19 cellular contexts compared by ENCODE assay signal in the genomic region with DNA sequence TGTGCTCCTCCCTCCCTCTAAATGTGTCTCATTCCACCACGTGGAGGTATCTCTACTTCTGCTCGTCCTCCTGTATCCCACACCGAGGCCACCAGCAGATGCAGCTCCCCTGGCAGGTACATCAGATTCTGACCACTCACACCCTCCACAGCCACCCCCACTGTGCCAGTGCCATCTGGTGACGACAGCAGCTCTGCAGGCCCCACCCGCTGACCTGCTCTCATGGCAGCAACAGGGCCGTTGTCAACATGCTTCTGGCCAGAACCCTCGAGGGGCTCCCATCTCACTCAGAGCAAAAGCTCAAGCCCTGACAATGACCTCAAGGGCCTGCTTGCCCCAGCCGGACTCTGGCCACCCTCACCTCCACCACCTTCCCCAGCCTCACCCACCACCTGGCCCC.
"Had no signal": no experiment of that assay in that cellular context is flagged by ENCODE, and none has a peak within 500 bp of the region (broad histone marks: within the 10 kb centered on the region; RNA-seq: fewer than 3 reads in every experiment).

No MANE protein-coding gene starts in this region.

- H3K27me3 Mint-ChIP-seq: activated CD4-positive, alpha-beta T cell treated with anti-CD3 and anti-CD28 coated beads, Interleukin-2, amount 10 ng/mL, durations not matched to agents 7 days and 5 days; activated CD8-positive, alpha-beta T cell treated with anti-CD3 and anti-CD28 coated beads for 36 hours; central memory CD8-positive, alpha-beta T cell; naive B cell; progenitor cell of endocrine pancreas had no signal

- H3K36me3 ChIP-seq: ascending aorta, heart right ventricle, tibial nerve had no signal

- H3K27me3 ChIP-seq: ascending aorta, heart right ventricle, tibial nerve had no signal

- ATAC-seq: activated CD8-positive, alpha-beta T cell treated with anti-CD3 and anti-CD28 coated beads for 36 hours; stimulated activated naive CD8-positive, alpha-beta T cell treated with anti-CD3 and anti-CD28 coated beads, Interleukin-15, Interleukin-2, amounts not matched to agents 100 U/mL and 50 U/mL, for 24 hours had no signal

- H3K27ac ChIP-seq: ascending aorta, heart right ventricle, tibial nerve, VCaP had no signal

- H3K4me1 Mint-ChIP-seq: activated CD4-positive, alpha-beta T cell treated with anti-CD3 and anti-CD28 coated beads, Interleukin-2, amount 10 ng/mL, durations not matched to agents 7 days and 5 days; central memory CD8-positive, alpha-beta T cell; naive B cell; neural crest cell had no signal

- H3K4me3 Mint-ChIP-seq: activated CD4-positive, alpha-beta T cell treated with anti-CD3 and anti-CD28 coated beads, Interleukin-2, amount 10 ng/mL, durations not matched to agents 7 days and 5 days; activated CD8-positive, alpha-beta T cell treated with anti-CD3 and anti-CD28 coated beads for 36 hours; central memory CD8-positive, alpha-beta T cell; naive B cell; neural crest cell; T-helper 2 cell treated with Interferon-gamma antibody and Interleukin-4, amounts not matched to agents 5 μg/mL and 100 μg/mL, for 36 hours had no signal

- DNase-seq: activated CD4-positive, alpha-beta T cell treated with anti-CD3 and anti-CD28 coated beads, Interleukin-2, amount 10 ng/mL, durations not matched to agents 7 days and 5 days; activated CD4-positive, CD25-positive, alpha-beta regulatory T cell treated with anti-CD3 and anti-CD28 coated beads, Interleukin-2, amount 50 U/mL, for 72 hours; activated T-cell treated with anti-CD3 and anti-CD28 coated beads, Interleukin-2, amount 50 U/mL, for 1 hour; cortex of kidney; kidney; naive B cell; stimulated activated CD4-positive, alpha-beta T cell treated with anti-CD3 and anti-CD28 coated beads, Interleukin-4, amount 100 ng/mL, for 4 hours; stimulated activated naive CD8-positive, alpha-beta T cell treated with anti-CD3 and anti-CD28 coated beads, Interleukin-15, Interleukin-2, amounts not matched to agents 100 U/mL and 50 U/mL, for 24 hours had no signal

- H3K4me3 ChIP-seq: ascending aorta, heart right ventricle, lung, tibial nerve had no signal

- H3K4me1 ChIP-seq: ascending aorta had no signal

- H3K27ac Mint-ChIP-seq: activated CD4-positive, alpha-beta T cell treated with anti-CD3 and anti-CD28 coated beads, Interleukin-2, amount 10 ng/mL, durations not matched to agents 7 days and 5 days; activated CD8-positive, alpha-beta T cell treated with anti-CD3 and anti-CD28 coated beads for 36 hours; naive B cell; progenitor cell of endocrine pancreas; T-helper 2 cell treated with Interferon-gamma antibody and Interleukin-4, amounts not matched to agents 5 μg/mL and 100 μg/mL, for 36 hours had no signal

- H3K9me3 ChIP-seq: ascending aorta, heart right ventricle, tibial nerve had no signal

- H3K36me3 Mint-ChIP-seq: activated naive CD4-positive, alpha-beta T cell treated with anti-CD3 and anti-CD28 coated beads, Interleukin-2, amount 50 U/mL, for 72 hours; naive B cell had no signal

- H3K9me3 Mint-ChIP-seq: activated CD4-positive, alpha-beta T cell treated with anti-CD3 and anti-CD28 coated beads, Interleukin-2, amount 10 ng/mL, durations not matched to agents 7 days and 5 days; activated CD8-positive, alpha-beta T cell treated with anti-CD3 and anti-CD28 coated beads for 36 hours; activated naive CD4-positive, alpha-beta T cell treated with anti-CD3 and anti-CD28 coated beads, Interleukin-2, amount 50 U/mL, for 72 hours; central memory CD8-positive, alpha-beta T cell; neural crest cell; T-helper 2 cell treated with Interferon-gamma antibody and Interleukin-4, amounts not matched to agents 5 μg/mL and 100 μg/mL, for 36 hours had no signal
